In the genomic region with DNA sequence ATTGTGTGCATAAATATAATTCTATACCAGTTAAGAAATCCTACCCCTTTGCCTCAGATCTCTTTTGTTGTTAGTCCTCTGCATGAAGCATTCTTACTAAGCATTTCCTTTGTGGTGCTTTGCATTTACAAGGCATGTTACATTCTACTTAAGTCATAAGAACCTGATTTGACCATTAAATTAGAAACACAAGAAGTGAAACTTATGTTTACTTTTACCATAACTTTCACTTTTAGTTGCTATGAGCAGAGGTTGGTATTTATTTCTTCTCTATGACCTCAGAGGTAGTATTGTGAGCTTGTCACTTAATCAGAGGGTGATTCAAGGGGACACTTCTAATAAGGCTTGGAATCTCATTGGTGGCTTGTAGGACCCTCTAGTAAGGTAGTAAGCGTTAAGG, we compare ENCODE assay signal across 9 cellular contexts. TPM values are rescaled to one million over a fixed set of nuclear protein-coding genes. Genes with fewer than 3 reads are reported as not detected.
DNase-seq lines count a peak whose midpoint lies in the region; ATAC-seq and TF ChIP-seq lines count a peak whose summit lies in the region.
"Had no signal": no experiment of that assay in that cellular context is flagged by ENCODE, and none has a peak within 500 bp of the region (broad histone marks: within the 10 kb centered on the region; RNA-seq: fewer than 3 reads in every experiment).

No MANE protein-coding gene starts in this region.

- no peak for TF ChIP-seq CTCF in AG10803 (conservative IDR thresholded peaks at IDR 0.05; ENCODE audit: low read length)
- no peak for TF ChIP-seq CTCF in neural progenitor cell (IDR thresholded peaks at IDR 0.05)

- H3K27ac ChIP-seq in neural progenitor cell, result no peak overlapping the region

- peaks cover 33% of the 10 kb centered on the region for H4K20me1 ChIP-seq in neural progenitor cell (ENCODE audit: low read depth)

- H3K4me1 Mint-ChIP-seq in activated CD8-positive, alpha-beta T cell treated with anti-CD3 and anti-CD28 coated beads, Interleukin-2, amount 10 ng/mL, durations not matched to agents 7 days and 5 days (ENCODE audit: low read depth), result peaks cover 78% of the 10 kb centered on the region
- H3K4me1 Mint-ChIP-seq in neural progenitor cell, result peaks cover 31% of the 10 kb centered on the region

- H3K9ac ChIP-seq in neural progenitor cell, result no peak overlapping the region

- H3K9me3 Mint-ChIP-seq in activated CD8-positive, alpha-beta T cell treated with anti-CD3 and anti-CD28 coated beads, Interleukin-2, amount 10 ng/mL, durations not matched to agents 7 days and 5 days (ENCODE audit: insufficient read depth), result no peaks in the 10 kb centered on the region
- peaks cover 5% of the 10 kb centered on the region for H3K9me3 Mint-ChIP-seq in neural progenitor cell

- peak overlapping the region; percentile 72 for H3K27ac Mint-ChIP-seq in activated CD8-positive, alpha-beta T cell treated with anti-CD3 and anti-CD28 coated beads, Interleukin-2, amount 10 ng/mL, durations not matched to agents 7 days and 5 days
- H3K27ac Mint-ChIP-seq in neural progenitor cell, result peak overlapping the region; percentile 72

- no peak overlapping the region for H2AFZ ChIP-seq in neural progenitor cell (replicated peaks)

- POLR2A ChIA-PET in activated CD8-positive, alpha-beta T cell treated with anti-CD3 and anti-CD28 coated beads, Interleukin-2, amount 10 ng/mL, durations not matched to agents 7 days and 5 days (lab: Charles Lee), result no interaction called here

- H3K4me2 ChIP-seq in neural progenitor cell, result no peak overlapping the region

- no peak overlapping the region for H3K4me3 ChIP-seq in AG10803 (ENCODE audit: low read length)
- H3K4me3 ChIP-seq in neural progenitor cell, result no peak overlapping the region
- H3K4me3 ChIP-seq: HAP-1 had no signal

- no peaks in the 10 kb centered on the region for H3K27me3 ChIP-seq in neural progenitor cell

- no peaks in the 10 kb centered on the region for H3K36me3 Mint-ChIP-seq in activated CD8-positive, alpha-beta T cell treated with anti-CD3 and anti-CD28 coated beads, Interleukin-2, amount 10 ng/mL, durations not matched to agents 7 days and 5 days (ENCODE audit: low read depth)
- peaks cover 16% of the 10 kb centered on the region for H3K36me3 Mint-ChIP-seq in neural progenitor cell

- H3K4me3 Mint-ChIP-seq in activated CD8-positive, alpha-beta T cell treated with anti-CD3 and anti-CD28 coated beads, Interleukin-2, amount 10 ng/mL, durations not matched to agents 7 days and 5 days, result peak overlapping the region; percentile 40
- H3K4me3 Mint-ChIP-seq in neural progenitor cell, result no peak overlapping the region

- H3K4me1 ChIP-seq in neural progenitor cell, result peaks cover 12% of the 10 kb centered on the region

- no peaks in the 10 kb centered on the region for H3K36me3 ChIP-seq in neural progenitor cell
- H3K36me3 ChIP-seq: HAP-1 had no signal

- H3K79me2 ChIP-seq in neural progenitor cell (ENCODE audit: low read depth), result peaks cover 97% of the 10 kb centered on the region

- CTCF ChIA-PET in activated CD8-positive, alpha-beta T cell treated with anti-CD3 and anti-CD28 coated beads, Interleukin-2, amount 10 ng/mL, durations not matched to agents 7 days and 5 days (lab: Charles Lee), result interaction anchor here (1.0 to 1.2 kb wide), 2 partner anchors 32 to 46 kb away, joined by 4 read pairs; a partner anchor contains a TSS

- H3K27me3 Mint-ChIP-seq in activated CD8-positive, alpha-beta T cell treated with anti-CD3 and anti-CD28 coated beads, Interleukin-2, amount 10 ng/mL, durations not matched to agents 7 days and 5 days (ENCODE audit: low read depth), result no peaks in the 10 kb centered on the region
- no peaks in the 10 kb centered on the region for H3K27me3 Mint-ChIP-seq in neural progenitor cell (ENCODE audit: insufficient read depth, low read depth)

- peak; percentile 79 for DNase-seq in AG10803 (ENCODE audit: low read depth)
- DNase-seq in activated CD8-positive, alpha-beta T cell treated with anti-CD3 and anti-CD28 coated beads, Interleukin-2, amount 10 ng/mL, durations not matched to agents 7 days and 5 days, result no peak
- DNase-seq in neural progenitor cell (ENCODE audit: low spot score), result no peak
- no peak for DNase-seq in NCI-H187 (lab: John Stamatoyannopoulos, UW)
- DNase-seq in COR-L47 (lab: John Stamatoyannopoulos, UW), result no peak
- DNase-seq in NCI-H1092 (lab: John Stamatoyannopoulos, UW), result no peak

- H3F3A ChIP-seq in neural progenitor cell (ENCODE audit: low read depth), result no peaks in the 10 kb centered on the region

- no peaks in the 10 kb centered on the region for H3K9me3 ChIP-seq in neural progenitor cell (ENCODE audit: low read depth)
- H3K9me3 ChIP-seq: HAP-1 had no signal

- ATAC-seq in GM19025 (IDR thresholded peaks at IDR 0.05; ENCODE audit: low read depth, unreplicated experiment), result peak; percentile 73
- ATAC-seq in HG03097 (IDR thresholded peaks at IDR 0.05; ENCODE audit: low FRiP score, unreplicated experiment), result peak; percentile 68
- peak; percentile 68 for ATAC-seq in activated CD8-positive, alpha-beta T cell treated with anti-CD3 and anti-CD28 coated beads, Interleukin-2, amount 10 ng/mL, durations not matched to agents 7 days and 5 days

RNA-seq across cellular contexts. Expression of a gene that starts 9.0 kb away (rescaled TPM):
- 10 to 100 TPM; 28.6 to 29.4 TPM for total RNA-seq in activated CD8-positive, alpha-beta T cell treated with anti-CD3 and anti-CD28 coated beads, Interleukin-2, amount 10 ng/mL, durations not matched to agents 7 days and 5 days
- total RNA-seq in neural progenitor cell (ENCODE audit: low replicate concordance), result 29.3 and 33.8 TPM in 2 replicates

RNA-seq across cellular contexts. Expression of a gene that starts 47.1 kb away (rescaled TPM):
- 10 to 100 TPM; 49.3 to 50.4 TPM for total RNA-seq in activated CD8-positive, alpha-beta T cell treated with anti-CD3 and anti-CD28 coated beads, Interleukin-2, amount 10 ng/mL, durations not matched to agents 7 days and 5 days
- 17.3 and 18.2 TPM in 2 replicates for total RNA-seq in neural progenitor cell (ENCODE audit: low replicate concordance)
